ENCODE assay signal across 14 cellular contexts in the genomic region with DNA sequence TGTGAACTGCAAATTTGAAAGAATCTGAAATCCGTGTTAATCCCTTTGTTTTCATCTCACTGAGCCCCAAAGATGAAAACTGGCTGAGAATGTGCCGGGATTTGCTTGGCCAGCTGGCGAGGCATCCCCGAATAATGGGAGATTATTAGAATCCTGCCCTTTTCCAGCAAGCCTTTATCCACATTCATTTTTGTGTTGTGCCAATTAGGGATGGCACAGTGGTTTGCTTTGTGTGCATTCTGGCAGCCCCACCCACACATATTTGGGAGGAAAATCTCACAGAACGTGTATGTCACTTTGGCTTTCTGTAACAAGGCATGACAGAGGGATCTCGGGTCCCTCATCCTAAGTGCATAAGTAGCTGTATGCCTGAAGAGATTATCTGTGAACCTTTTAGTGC.
"Had no signal": no experiment of that assay in that cellular context is flagged by ENCODE, and none has a peak within 500 bp of the region (broad histone marks: within the 10 kb centered on the region; RNA-seq: fewer than 3 reads in every experiment).

No MANE protein-coding gene starts in this region.

- DNase-seq: activated B cell treated with CpG ODN at 0.5 μM for 24 hours; activated CD4-positive, alpha-beta T cell treated with anti-CD3 and anti-CD28 coated beads for 48 hours; activated CD8-positive, alpha-beta memory T cell treated with anti-CD3 and anti-CD28 coated beads, Interleukin-2, amount 50 U/mL, for 4 hours; activated CD8-positive, alpha-beta T cell treated with anti-CD3 and anti-CD28 coated beads, Interleukin-2, amount 10 ng/mL, durations not matched to agents 7 days and 5 days; activated gamma-delta T cell; activated T-cell treated with anti-CD3 and anti-CD28 coated beads, Interleukin-2, amount 50 U/mL, for 72 hours; brain microvascular endothelial cell; heart right ventricle; naive thymus-derived CD8-positive, alpha-beta T cell; psoas muscle; sigmoid colon; spleen; stimulated activated CD4-positive, alpha-beta T cell treated with anti-CD3 and anti-CD28 coated beads, Interleukin-1b, Interleukin-23, amount 100 ng/mL, for 48 hours; stimulated activated naive CD8-positive, alpha-beta T cell treated with anti-CD3 and anti-CD28 coated beads, Interleukin-15, amount 100 ng/mL, for 72 hours had no signal
